In genomic region chr1:3313579-3313955, GRCh38 we compare ENCODE assay signal across 8 cellular contexts.
A peak's percentile ranks its signal among the peaks of the same experiment; 100 is the strongest.
DNase-seq lines count a peak whose midpoint lies in the region; ATAC-seq and TF ChIP-seq lines count a peak whose summit lies in the region.

No MANE protein-coding gene starts in this region.

- H3K9me2 ChIP-seq in PC-9 (ENCODE audit: insufficient read depth), result no peaks in the 10 kb centered on the region

- H3K9me3 ChIP-seq in PC-9 (ENCODE audit: insufficient read depth, low read depth) (no peaks in the 10 kb centered on the region), fibroblast of lung (ENCODE audit: control insufficient read depth, insufficient read depth, low read depth, low read length) (no peaks in the 10 kb centered on the region), upper lobe of left lung (no peaks in the 10 kb centered on the region)

- no peaks in the 10 kb centered on the region for H3F3A ChIP-seq in PC-9 (ENCODE audit: insufficient read depth, low read depth)

- H3K4me3 ChIP-seq in PC-9, result no peak overlapping the region
- H3K4me3 ChIP-seq in fibroblast of lung (replicated peaks in 1 of 4; ENCODE audit: control extremely low read depth in 1 of 4, insufficient read depth in 1 of 4, low read depth in 3 of 4, low read length in 4 of 4), result peak overlapping the region in 1 of 4 experiments; percentile 38
- no peak overlapping the region for H3K4me3 ChIP-seq in upper lobe of left lung

- ATAC-seq in upper lobe of left lung (ENCODE audit: low FRiP score in 2 of 2), result peak; percentile 50 to 83
- ATAC-seq in HG02571 (IDR thresholded peaks at IDR 0.05; ENCODE audit: unreplicated experiment), result no peak

- TF ChIP-seq EP300 in upper lobe of left lung (IDR thresholded peaks at IDR 0.05), result no peak

- BruUV-seq in PC-9 (replicated peaks; lab: Mats Ljungman, UMichigan), result TSS peak; percentile 99

- no peaks in the 10 kb centered on the region; the same call in 1 of the 2 replicates for H3K4me1 ChIP-seq in PC-9 (replicated peaks; ENCODE audit: insufficient read depth)
- H3K4me1 ChIP-seq in fibroblast of lung (ENCODE audit: control insufficient read depth, extremely low read depth, insufficient read depth, low read length), result peaks cover 23% of the 10 kb centered on the region
- H3K4me1 ChIP-seq in upper lobe of left lung, result peaks cover 26 to 39% (median 29%) of the 10 kb centered on the region in 4 donors

- peak overlapping the region; percentile 89 for H3K9ac ChIP-seq in fibroblast of lung (ENCODE audit: insufficient read depth, low read length)

- no peaks in the 10 kb centered on the region for H3K79me2 ChIP-seq in PC-9 (ENCODE audit: low read depth)
- H3K79me2 ChIP-seq in fibroblast of lung (ENCODE audit: control insufficient read depth, insufficient read depth, low read length), result no peaks in the 10 kb centered on the region

- no peak overlapping the region for H3K4me2 ChIP-seq in PC-9
- peak overlapping the region; percentile 75 for H3K4me2 ChIP-seq in fibroblast of lung (ENCODE audit: extremely low read depth, insufficient read depth, low read length)

- 15 to 25% methylated on average over 12 to 22 of the region's 22 CpGs for WGBS in upper lobe of left lung, 2 donors

- no peak for TF ChIP-seq POLR2A in upper lobe of left lung (IDR thresholded peaks at IDR 0.05)

- TF ChIP-seq CTCF in PC-9 (conservative IDR thresholded peaks at IDR 0.05), result no peak
- no peak for TF ChIP-seq CTCF in fibroblast of lung (conservative IDR thresholded peaks at IDR 0.05 in 1 of 2, IDR thresholded peaks at IDR 0.05 in 1 of 2; ENCODE audit: low read depth in 1 of 2, low read length in 2 of 2)
- no peak for TF ChIP-seq CTCF in upper lobe of left lung (IDR thresholded peaks at IDR 0.05)

- H3K27ac ChIP-seq in PC-9 (no peak overlapping the region), fibroblast of lung (ENCODE audit: insufficient read depth, low read length) (peak overlapping the region; percentile 99), upper lobe of left lung (peak overlapping the region; percentile 78 to 87 (median 84))

- H2AFZ ChIP-seq in PC-9 (no peak overlapping the region), fibroblast of lung (ENCODE audit: low read length) (no peak overlapping the region)

- POLR2A ChIA-PET in PC-9 (lab: Charles Lee; ENCODE audit: unreplicated experiment), result no interaction called here

- no peak for DNase-seq in PC-9
- DNase-seq in fibroblast of lung (ENCODE audit: low read depth in 2 of 2), result peak; percentile 95
- DNase-seq in mucosa of gallbladder (ENCODE audit: low spot score), result peak; percentile 79
- DNase-seq in upper lobe of left lung, result peak; percentile 86 to 89
- DNase-seq in SKM-1 (lab: John Stamatoyannopoulos, UW; ENCODE audit: unreplicated experiment), result no peak
- no peak for DNase-seq in activated CD4-positive, CD25-positive, alpha-beta regulatory T cell (lab: John Stamatoyannopoulos, UW)
- no peak for DNase-seq in NCI-H2107 treated with DMSO at 0.1 percent for 48 hours (lab: John Stamatoyannopoulos, UW; ENCODE audit: unreplicated experiment)

- no peaks in the 10 kb centered on the region for H3K36me3 ChIP-seq in PC-9 (ENCODE audit: low read depth)
- no peaks in the 10 kb centered on the region for H3K36me3 ChIP-seq in fibroblast of lung (ENCODE audit: control insufficient read depth, insufficient read depth, low read length)
- H3K36me3 ChIP-seq in upper lobe of left lung, result no peaks in the 10 kb centered on the region

- intact Hi-C loops in PC-9 (cut with micrococcal nuclease; ENCODE audit: unreplicated experiment), result no loop called here

- CTCF ChIA-PET in PC-9 (lab: Charles Lee), result no interaction called here

- H3K27me3 ChIP-seq in PC-9 (ENCODE audit: insufficient read depth, low read depth) (peaks cover 95% of the 10 kb centered on the region), fibroblast of lung (ENCODE audit: control insufficient read depth, insufficient read depth, low read length) (no peaks in the 10 kb centered on the region), upper lobe of left lung (no peaks in the 10 kb centered on the region)

- H4K20me1 ChIP-seq in PC-9 (ENCODE audit: insufficient read depth) (no peaks in the 10 kb centered on the region), fibroblast of lung (ENCODE audit: control insufficient read depth, extremely low read depth, insufficient read depth, low read length) (no peaks in the 10 kb centered on the region)

Comparison
In these comparisons a context has a peak if more than half of its experiments do, and no peak if none do; other contexts are left out.
1. DNase-seq: peak in fibroblast of lung (2 of 2), mucosa of gallbladder (single experiment) and upper lobe of left lung (2 of 2); none in PC-9 (0 of 2), SKM-1 (single experiment), activated CD4-positive, CD25-positive, alpha-beta regulatory T cell (0 of 4) and NCI-H2107 treated with DMSO at 0.1 percent for 48 hours (single experiment).